ENCODE assay signal across 16 cellular contexts in genomic region chr7:133797355-133797754, GRCh38.
DNase-seq lines count a peak whose midpoint lies in the region; ATAC-seq, FAIRE-seq and TF ChIP-seq lines count a peak whose summit lies in the region.
"Had no signal": no experiment of that assay in that cellular context is flagged by ENCODE, and none has a peak within 500 bp of the region (broad histone marks: within the 10 kb centered on the region; RNA-seq: fewer than 3 reads in every experiment).

No MANE protein-coding gene starts in this region.

- H3K27me3 ChIP-seq in parathyroid adenoma (ENCODE audit: control insufficient read depth, insufficient read depth, low read length) (no peaks in the 10 kb centered on the region), SJCRH30 (no peaks in the 10 kb centered on the region), PC-3 (ENCODE audit: low read length) (no peaks in the 10 kb centered on the region), stomach (no peaks in the 10 kb centered on the region)

- H3K4me1 ChIP-seq in parathyroid adenoma (no peaks in the 10 kb centered on the region), SJCRH30 (no peaks in the 10 kb centered on the region; the same call in 1 of the 2 replicates), PC-3 (ENCODE audit: insufficient read depth, low read length) (no peaks in the 10 kb centered on the region), stomach (peaks cover 0 to 7% (median 0%) of the 10 kb centered on the region in 4 donors)

- no peak for ATAC-seq in PC-3
- ATAC-seq: CD8-positive, alpha-beta T cell; HCT116 had no signal

- H3K4me2 ChIP-seq in parathyroid adenoma (ENCODE audit: low read length) = no peak overlapping the region
- no peak overlapping the region for H3K4me2 ChIP-seq in PC-3 (ENCODE audit: low read length)

- H3K27ac Mint-ChIP-seq in brain = peak overlapping the region; percentile 22 to 96 (median 81)
- H3K27ac Mint-ChIP-seq: CD8-positive, alpha-beta T cell had no signal

- peaks cover 5% of the 10 kb centered on the region for H3K36me3 Mint-ChIP-seq in brain
- H3K36me3 Mint-ChIP-seq: CD14-positive monocyte had no signal

- H3K9me2 ChIP-seq in PC-3 (replicated peaks; ENCODE audit: low read length) = no peaks in the 10 kb centered on the region

- H2AFZ ChIP-seq in parathyroid adenoma (no peak overlapping the region), PC-3 (ENCODE audit: low read length) (no peak overlapping the region)
- H2AFZ ChIP-seq: GM23248 had no signal

- TF ChIP-seq POLR2A in stomach (IDR thresholded peaks at IDR 0.05) = no peak

- CTCF ChIA-PET in PC-3 (lab: Charles Lee) = no interaction called here

- peak overlapping the region in 2 of 5 experiments; percentile 6 to 33 for H3K4me3 Mint-ChIP-seq in brain
- H3K4me3 Mint-ChIP-seq: CD14-positive monocyte; CD8-positive, alpha-beta T cell had no signal

- H3K4me3 ChIP-seq in parathyroid adenoma (ENCODE audit: low read depth, low read length) = no peak overlapping the region
- no peak overlapping the region for H3K4me3 ChIP-seq in SJCRH30
- H3K4me3 ChIP-seq in PC-3 (ENCODE audit: low read length) = no peak overlapping the region
- no peak overlapping the region for H3K4me3 ChIP-seq in stomach
- H3K4me3 ChIP-seq: GM23248 had no signal

- WGBS in stomach, 5 donors = 92 to 95% (median 94%) methylated on average over 3 of the region's 3 CpGs

- intact Hi-C loops in PC-3 (cut with micrococcal nuclease) (no loop called here), stomach (cut with DNase I; ENCODE audit: low total_unique reads) (no loop called here)

- no peaks in the 10 kb centered on the region for H3F3A ChIP-seq in PC-3 (ENCODE audit: low read length, unreplicated experiment)

- H3K27ac ChIP-seq in parathyroid adenoma = no peak overlapping the region
- H3K27ac ChIP-seq in SJCRH30 = no peak overlapping the region
- no peak overlapping the region for H3K27ac ChIP-seq in PC-3 (ENCODE audit: low read length)
- no peak overlapping the region for H3K27ac ChIP-seq in stomach

- POLR2A ChIA-PET in PC-3 (lab: Charles Lee; ENCODE audit: unreplicated experiment) = no interaction called here

- TF ChIP-seq CTCF in D721Med (IDR thresholded peaks at IDR 0.05; ENCODE audit: insufficient read depth, missing control alignments) = no peak
- no peak for TF ChIP-seq CTCF in brain (conservative IDR thresholded peaks at IDR 0.05)
- peak; percentile 33 for TF ChIP-seq CTCF in parathyroid adenoma (IDR thresholded peaks at IDR 0.05)
- no peak for TF ChIP-seq CTCF in PC-3 (conservative IDR thresholded peaks at IDR 0.05; ENCODE audit: low read depth, low read length)
- TF ChIP-seq CTCF in stomach (IDR thresholded peaks at IDR 0.05) = no peak

- no peaks in the 10 kb centered on the region for H3K27me3 Mint-ChIP-seq in brain

- peak; percentile 35 for FAIRE-seq in D721Med (lab: Jason Lieb, UNC)
- FAIRE-seq: A204.1, H54 had no signal

- no peaks in the 10 kb centered on the region for H3K9me3 ChIP-seq in parathyroid adenoma (ENCODE audit: control insufficient read depth, low read length)
- H3K9me3 ChIP-seq in SJCRH30 (replicated peaks) = 0 out of 2 replicates have a peak, but pooled peaks cover 3% of the 10 kb centered on the region
- no peaks in the 10 kb centered on the region for H3K9me3 ChIP-seq in PC-3 (ENCODE audit: low read length)
- H3K9me3 ChIP-seq in stomach = no peaks in the 10 kb centered on the region

- H3K9me3 Mint-ChIP-seq in brain = peaks cover 0 to 8% (median 0%) of the 10 kb centered on the region in 5 experiments
- H3K9me3 Mint-ChIP-seq: CD14-positive monocyte; CD8-positive, alpha-beta T cell had no signal

- no peak for TF ChIP-seq EP300 in stomach (IDR thresholded peaks at IDR 0.05)

- H3K9ac ChIP-seq in parathyroid adenoma (no peak overlapping the region), PC-3 (ENCODE audit: low read length) (no peak overlapping the region)
- H3K9ac ChIP-seq: GM23248 had no signal

- H3K36me3 ChIP-seq in parathyroid adenoma (ENCODE audit: control insufficient read depth, insufficient read depth, low read length) = no peaks in the 10 kb centered on the region
- H3K36me3 ChIP-seq in SJCRH30 = no peaks in the 10 kb centered on the region
- H3K36me3 ChIP-seq in PC-3 (ENCODE audit: low read depth, low read length) = no peaks in the 10 kb centered on the region
- no peaks in the 10 kb centered on the region for H3K36me3 ChIP-seq in stomach

- no TSS peak for BruUV-seq in PC-3 (replicated peaks; lab: Mats Ljungman, UMichigan)

- H3K79me2 ChIP-seq in parathyroid adenoma = no peaks in the 10 kb centered on the region
- H3K79me2 ChIP-seq in PC-3 (ENCODE audit: low read length) = no peaks in the 10 kb centered on the region

- H3K4me1 Mint-ChIP-seq in brain = peaks cover 53% of the 10 kb centered on the region

- H4K20me1 ChIP-seq in PC-3 (ENCODE audit: low read length) = no peaks in the 10 kb centered on the region

- DNase-seq in D721Med (ENCODE audit: insufficient read length, low spot score) (no peak), NCI-H69 (lab: John Stamatoyannopoulos, UW) (peak; percentile 69), SJCRH30 (no peak), PC-3 (no peak), inferior parietal cortex (ENCODE audit: extremely low spot score) (no peak), stomach (no peak)
- DNase-seq: CD8-positive, alpha-beta T cell; COR-L47; DMS53 had no signal
